ENCODE assay signal across 28 cellular contexts in the genomic region with DNA sequence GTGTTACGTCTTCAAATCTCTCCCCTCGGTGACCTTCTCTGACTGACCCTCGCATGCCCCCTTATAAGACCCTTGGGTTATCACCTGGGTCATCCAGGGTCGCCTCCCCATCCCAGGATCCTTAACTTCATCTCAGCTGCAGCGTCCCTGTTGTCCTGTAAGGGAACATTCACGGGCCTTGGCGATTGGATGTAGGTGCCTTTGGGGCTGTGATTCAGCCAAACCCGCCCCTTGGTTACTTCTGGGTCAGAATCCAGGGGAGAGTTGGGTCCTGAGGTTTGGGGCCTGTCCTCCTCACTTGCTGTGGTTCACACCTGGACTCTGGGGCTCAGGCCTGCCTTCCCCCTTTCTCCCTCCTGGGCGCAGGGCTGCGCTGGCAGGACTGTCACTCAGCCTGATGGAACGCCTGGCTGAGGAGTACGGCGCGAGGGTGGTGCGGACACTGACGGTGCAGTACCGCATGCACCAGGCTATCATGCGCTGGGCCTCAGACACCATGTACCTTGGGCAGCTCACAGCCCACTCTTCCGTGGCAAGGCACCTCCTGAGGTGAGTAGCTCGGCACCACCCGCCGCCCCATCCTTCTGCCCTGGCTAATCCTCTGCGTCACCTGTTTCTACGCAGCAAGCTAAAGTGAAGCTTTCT. TPM values are rescaled to one million over a fixed set of nuclear protein-coding genes. Genes with fewer than 3 reads are reported as not detected.
A peak's percentile ranks its signal among the peaks of the same experiment; 100 is the strongest.
DNase-seq lines count a peak whose midpoint lies in the region; ATAC-seq and TF ChIP-seq lines count a peak whose summit lies in the region.
"Had no signal": no experiment of that assay in that cellular context is flagged by ENCODE, and none has a peak within 500 bp of the region (broad histone marks: within the 10 kb centered on the region; RNA-seq: fewer than 3 reads in every experiment).

No MANE protein-coding gene starts in this region.

- peak overlapping the region; percentile 93 for H3K27ac ChIP-seq in muscle layer of colon (ENCODE audit: low read depth, low read length)
- H3K27ac ChIP-seq: BLaER1, HL-60, PC-9 had no signal

- TF ChIP-seq CTCF in chondrocyte (IDR thresholded peaks at IDR 0.05): no peak
- no peak for TF ChIP-seq CTCF in glutamatergic neuron (IDR thresholded peaks at IDR 0.05; ENCODE audit: partially characterized antibody, unreplicated experiment)
- no peak for TF ChIP-seq CTCF in MCF 10A (IDR thresholded peaks at IDR 0.05; ENCODE audit: unreplicated experiment)

- DNase-seq in H7 (peak; percentile 51), chondrocyte (ENCODE audit: low spot score) (peak; percentile 82), glutamatergic neuron (no peak), hypothalamus (lab: John Stamatoyannopoulos, UW) (no peak), MCF 10A (ENCODE audit: unreplicated experiment) (no peak)
- DNase-seq in stimulated activated naive B cell treated with anti-CD40 and anti-IgM and Interleukin-4, amounts not matched to agents 10 μg/mL and 1 μg/mL and 100 μg/mL, for 72 hours: no peak
- DNase-seq: Calu3; CD4-positive, alpha-beta memory T cell; DMS53; EL; HFFc6; IMR-90; Karpas-422; NCI-H1048; NCI-H1436; NCI-H2029; NCI-H2171; NCI-H526; PC-9 had no signal

- no peak overlapping the region for H3K4me3 ChIP-seq in H7 (ENCODE audit: insufficient read depth, low read depth, low read length)
- H3K4me3 ChIP-seq in muscle layer of colon (ENCODE audit: low read depth in 1 of 2, low read length in 2 of 2): no peak overlapping the region
- H3K4me3 ChIP-seq: BLaER1, MG63, PC-9 had no signal

- peaks cover 21% of the 10 kb centered on the region for H3K36me3 ChIP-seq in H7 (replicated peaks; ENCODE audit: control insufficient read depth, insufficient read depth, low read length)
- peaks cover 68% of the 10 kb centered on the region for H3K36me3 ChIP-seq in muscle layer of colon (ENCODE audit: insufficient read depth, low read length)

- no peak for ATAC-seq in stimulated activated naive B cell treated with anti-CD40 and anti-IgM and Interleukin-4, amounts not matched to agents 10 μg/mL and 1 μg/mL and 100 μg/mL, for 72 hours (replicated peaks)
- no peak for ATAC-seq in HG02763 (IDR thresholded peaks at IDR 0.05; ENCODE audit: unreplicated experiment)

- no peaks in the 10 kb centered on the region for H3K9me3 ChIP-seq in muscle layer of colon (ENCODE audit: low read length)
- H3K9me3 ChIP-seq: BLaER1, MG63 had no signal

- POLR2A ChIA-PET in MCF 10A (lab: Yijun Ruan, JAX): interaction anchor here (0.6 to 0.7 kb wide), 2 partner anchors 8 to 113 kb away, joined by 3 read pairs; no protein-coding TSS in a partner anchor

- intact Hi-C loops in MCF 10A (cut with micrococcal nuclease): no loop called here

- H3K27me3 ChIP-seq in H7 (ENCODE audit: control insufficient read depth, insufficient read depth, low read length) (no peaks in the 10 kb centered on the region), muscle layer of colon (ENCODE audit: control insufficient read depth in 1 of 2, insufficient read depth in 2 of 2, low read length in 2 of 2) (no peaks in the 10 kb centered on the region)
- H3K27me3 ChIP-seq: BLaER1, MG63 had no signal

- H3K36me3 Mint-ChIP-seq in chondrocyte (ENCODE audit: low read depth) (peaks cover 25% of the 10 kb centered on the region), glutamatergic neuron (ENCODE audit: unreplicated experiment) (peaks cover 6% of the 10 kb centered on the region), MCF 10A (ENCODE audit: insufficient read depth, unreplicated experiment) (peaks cover 47% of the 10 kb centered on the region)
- H3K36me3 Mint-ChIP-seq in stimulated activated naive B cell treated with anti-CD40 and anti-IgM and Interleukin-4, amounts not matched to agents 10 μg/mL and 1 μg/mL and 100 μg/mL, for 72 hours: peaks cover 39 to 57% of the 10 kb centered on the region in 2 donors

- no peaks in the 10 kb centered on the region for H3K4me1 Mint-ChIP-seq in chondrocyte (ENCODE audit: low read depth)
- peaks cover 0 to under 1% of the 10 kb centered on the region in 2 donors for H3K4me1 Mint-ChIP-seq in stimulated activated naive B cell treated with anti-CD40 and anti-IgM and Interleukin-4, amounts not matched to agents 10 μg/mL and 1 μg/mL and 100 μg/mL, for 72 hours
- H3K4me1 Mint-ChIP-seq in glutamatergic neuron (ENCODE audit: low read depth, unreplicated experiment): no peaks in the 10 kb centered on the region
- H3K4me1 Mint-ChIP-seq in MCF 10A (ENCODE audit: insufficient read depth, unreplicated experiment): no peaks in the 10 kb centered on the region
- H3K4me1 Mint-ChIP-seq: CD4-positive, alpha-beta memory T cell had no signal

- H3K27me3 Mint-ChIP-seq in chondrocyte (ENCODE audit: low read depth) (no peaks in the 10 kb centered on the region), glutamatergic neuron (ENCODE audit: unreplicated experiment) (peaks cover 11% of the 10 kb centered on the region), MCF 10A (ENCODE audit: insufficient read depth, unreplicated experiment) (no peaks in the 10 kb centered on the region)
- no peaks in the 10 kb centered on the region for H3K27me3 Mint-ChIP-seq in stimulated activated naive B cell treated with anti-CD40 and anti-IgM and Interleukin-4, amounts not matched to agents 10 μg/mL and 1 μg/mL and 100 μg/mL, for 72 hours
- H3K27me3 Mint-ChIP-seq: CD4-positive, alpha-beta memory T cell had no signal

- CTCF ChIA-PET in MCF 10A (lab: Yijun Ruan, JAX): interaction anchor here (0.7 kb wide), 1 partner anchor 82 kb away, joined by 5 read pairs; no protein-coding TSS in a partner anchor

- H3K27ac Mint-ChIP-seq in chondrocyte (ENCODE audit: unreplicated experiment): no peak overlapping the region
- peak overlapping the region; percentile 20 for H3K27ac Mint-ChIP-seq in stimulated activated naive B cell treated with anti-CD40 and anti-IgM and Interleukin-4, amounts not matched to agents 10 μg/mL and 1 μg/mL and 100 μg/mL, for 72 hours
- H3K27ac Mint-ChIP-seq in glutamatergic neuron (ENCODE audit: unreplicated experiment): no peak overlapping the region
- no peak overlapping the region for H3K27ac Mint-ChIP-seq in MCF 10A (ENCODE audit: low read depth, unreplicated experiment)
- H3K27ac Mint-ChIP-seq: HFFc6 had no signal

- H3K4me3 Mint-ChIP-seq in chondrocyte (ENCODE audit: unreplicated experiment): no peak overlapping the region
- H3K4me3 Mint-ChIP-seq in stimulated activated naive B cell treated with anti-CD40 and anti-IgM and Interleukin-4, amounts not matched to agents 10 μg/mL and 1 μg/mL and 100 μg/mL, for 72 hours: no peak overlapping the region
- no peak overlapping the region for H3K4me3 Mint-ChIP-seq in glutamatergic neuron (ENCODE audit: unreplicated experiment)
- H3K4me3 Mint-ChIP-seq in MCF 10A (ENCODE audit: unreplicated experiment): no peak overlapping the region
- H3K4me3 Mint-ChIP-seq: CD4-positive, alpha-beta memory T cell; HFFc6 had no signal

- BruUV-seq in MCF 10A (replicated peaks; lab: Mats Ljungman, UMichigan): no TSS peak

- H3K4me1 ChIP-seq in muscle layer of colon (ENCODE audit: insufficient read depth, low read length): peaks cover 70% of the 10 kb centered on the region

- peak overlapping the region; percentile 30 for H3K9ac ChIP-seq in muscle layer of colon (ENCODE audit: low read length)
- H3K9ac ChIP-seq: BLaER1 had no signal

- H3K9me3 Mint-ChIP-seq in chondrocyte (ENCODE audit: low read depth) (no peaks in the 10 kb centered on the region), glutamatergic neuron (ENCODE audit: unreplicated experiment) (peaks cover 4% of the 10 kb centered on the region), MCF 10A (ENCODE audit: unreplicated experiment) (no peaks in the 10 kb centered on the region)
- H3K9me3 Mint-ChIP-seq in stimulated activated naive B cell treated with anti-CD40 and anti-IgM and Interleukin-4, amounts not matched to agents 10 μg/mL and 1 μg/mL and 100 μg/mL, for 72 hours: no peaks in the 10 kb centered on the region
- H3K9me3 Mint-ChIP-seq: HFFc6 had no signal

RNA-seq across cellular contexts. Expression of gene IGHMBP2, which starts 29.4 kb away (rescaled TPM):
- total RNA-seq in H7 (2014; rRNA removed; shearing (Covaris generic)): 19.1 and 22.8 TPM in 2 replicates
- total RNA-seq in chondrocyte (17.4 to 21.4 TPM (median 18.1 TPM) in 3 replicates), glutamatergic neuron (ENCODE audit: unreplicated experiment) (30.8 TPM), MCF 10A (2022) (19.8 and 29.4 TPM in 2 replicates)

RNA-seq across cellular contexts. Expression of gene MRPL21, which starts 29.4 kb away (rescaled TPM):
- total RNA-seq in H7 (2014; rRNA removed; shearing (Covaris generic)): 70.0 and 108 TPM in 2 replicates
- total RNA-seq in chondrocyte (31.5 to 41.4 TPM (median 36.9 TPM) in 3 replicates), glutamatergic neuron (ENCODE audit: unreplicated experiment) (54.3 TPM), MCF 10A (2022) (80.2 and 96.5 TPM in 2 replicates)

RNA-seq across cellular contexts. Expression of gene MRGPRD, which starts 47.7 kb away (rescaled TPM):
- not detected in 2 replicates for total RNA-seq in H7 (2014; rRNA removed; shearing (Covaris generic))
- total RNA-seq in chondrocyte: not detected in 3 replicates
- not detected for total RNA-seq in glutamatergic neuron (ENCODE audit: unreplicated experiment)
- total RNA-seq in MCF 10A (2022): not detected in 2 replicates
- total RNA-seq: A673; Calu3; CD4-positive, alpha-beta memory T cell; H4; HFFc6; HT1080; IMR-90; PC-9; SK-MEL-5 had no signal

Comparison
In these comparisons a context has a peak if more than half of its experiments do, and no peak if none do; other contexts are left out.
1. DNase-seq: peak in H7 (single experiment) and chondrocyte (single experiment); none in stimulated activated naive B cell treated with anti-CD40 and anti-IgM and Interleukin-4, amounts not matched to agents 10 μg/mL and 1 μg/mL and 100 μg/mL, for 72 hours (single experiment), glutamatergic neuron (single experiment), hypothalamus (0 of 51) and MCF 10A (single experiment).